In the genomic region with DNA sequence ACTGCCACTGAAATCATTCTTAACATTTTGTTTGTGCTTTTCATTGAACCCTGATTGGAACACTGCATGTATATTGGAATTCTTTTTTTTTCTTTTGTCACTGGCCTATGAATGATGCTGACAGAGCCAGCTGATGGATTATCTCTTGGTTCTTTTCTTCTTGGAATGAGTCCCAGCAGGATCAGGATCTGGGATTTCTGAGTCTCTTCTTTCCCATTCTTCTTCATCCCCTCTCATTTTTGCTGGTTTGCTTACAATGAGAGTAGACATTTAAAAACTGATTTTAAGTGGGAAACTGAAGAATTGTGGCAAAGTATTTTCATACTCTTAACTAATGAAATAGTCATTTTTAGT, we compare ENCODE assay signal across 2 cellular contexts.
TF ChIP-seq lines count a peak whose summit lies in the region.

No MANE protein-coding gene starts in this region.

TF ChIP-seq in HEK293, 187 proteins besides CTCF, POLR2A, EP300 and RAD21:
- no peak for TF ChIP-seq ZNF701 (tag by site-specific recombination; IDR thresholded peaks at IDR 0.05)
- TF ChIP-seq, protein P1, sequence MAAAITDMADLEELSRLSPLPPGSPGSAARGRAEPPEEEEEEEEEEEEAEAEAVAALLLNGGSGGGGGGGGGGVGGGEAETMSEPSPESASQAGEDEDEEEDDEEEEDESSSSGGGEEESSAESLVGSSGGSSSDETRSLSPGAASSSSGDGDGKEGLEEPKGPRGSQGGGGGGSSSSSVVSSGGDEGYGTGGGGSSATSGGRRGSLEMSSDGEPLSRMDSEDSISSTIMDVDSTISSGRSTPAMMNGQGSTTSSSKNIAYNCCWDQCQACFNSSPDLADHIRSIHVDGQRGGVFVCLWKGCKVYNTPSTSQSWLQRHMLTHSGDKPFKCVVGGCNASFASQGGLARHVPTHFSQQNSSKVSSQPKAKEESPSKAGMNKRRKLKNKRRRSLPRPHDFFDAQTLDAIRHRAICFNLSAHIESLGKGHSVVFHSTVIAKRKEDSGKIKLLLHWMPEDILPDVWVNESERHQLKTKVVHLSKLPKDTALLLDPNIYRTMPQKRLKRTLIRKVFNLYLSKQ (tag by site-specific recombination; IDR thresholded peaks at IDR 0.05; ENCODE audit: borderline replicate concordance), result no peak
- TF ChIP-seq, protein P2, sequence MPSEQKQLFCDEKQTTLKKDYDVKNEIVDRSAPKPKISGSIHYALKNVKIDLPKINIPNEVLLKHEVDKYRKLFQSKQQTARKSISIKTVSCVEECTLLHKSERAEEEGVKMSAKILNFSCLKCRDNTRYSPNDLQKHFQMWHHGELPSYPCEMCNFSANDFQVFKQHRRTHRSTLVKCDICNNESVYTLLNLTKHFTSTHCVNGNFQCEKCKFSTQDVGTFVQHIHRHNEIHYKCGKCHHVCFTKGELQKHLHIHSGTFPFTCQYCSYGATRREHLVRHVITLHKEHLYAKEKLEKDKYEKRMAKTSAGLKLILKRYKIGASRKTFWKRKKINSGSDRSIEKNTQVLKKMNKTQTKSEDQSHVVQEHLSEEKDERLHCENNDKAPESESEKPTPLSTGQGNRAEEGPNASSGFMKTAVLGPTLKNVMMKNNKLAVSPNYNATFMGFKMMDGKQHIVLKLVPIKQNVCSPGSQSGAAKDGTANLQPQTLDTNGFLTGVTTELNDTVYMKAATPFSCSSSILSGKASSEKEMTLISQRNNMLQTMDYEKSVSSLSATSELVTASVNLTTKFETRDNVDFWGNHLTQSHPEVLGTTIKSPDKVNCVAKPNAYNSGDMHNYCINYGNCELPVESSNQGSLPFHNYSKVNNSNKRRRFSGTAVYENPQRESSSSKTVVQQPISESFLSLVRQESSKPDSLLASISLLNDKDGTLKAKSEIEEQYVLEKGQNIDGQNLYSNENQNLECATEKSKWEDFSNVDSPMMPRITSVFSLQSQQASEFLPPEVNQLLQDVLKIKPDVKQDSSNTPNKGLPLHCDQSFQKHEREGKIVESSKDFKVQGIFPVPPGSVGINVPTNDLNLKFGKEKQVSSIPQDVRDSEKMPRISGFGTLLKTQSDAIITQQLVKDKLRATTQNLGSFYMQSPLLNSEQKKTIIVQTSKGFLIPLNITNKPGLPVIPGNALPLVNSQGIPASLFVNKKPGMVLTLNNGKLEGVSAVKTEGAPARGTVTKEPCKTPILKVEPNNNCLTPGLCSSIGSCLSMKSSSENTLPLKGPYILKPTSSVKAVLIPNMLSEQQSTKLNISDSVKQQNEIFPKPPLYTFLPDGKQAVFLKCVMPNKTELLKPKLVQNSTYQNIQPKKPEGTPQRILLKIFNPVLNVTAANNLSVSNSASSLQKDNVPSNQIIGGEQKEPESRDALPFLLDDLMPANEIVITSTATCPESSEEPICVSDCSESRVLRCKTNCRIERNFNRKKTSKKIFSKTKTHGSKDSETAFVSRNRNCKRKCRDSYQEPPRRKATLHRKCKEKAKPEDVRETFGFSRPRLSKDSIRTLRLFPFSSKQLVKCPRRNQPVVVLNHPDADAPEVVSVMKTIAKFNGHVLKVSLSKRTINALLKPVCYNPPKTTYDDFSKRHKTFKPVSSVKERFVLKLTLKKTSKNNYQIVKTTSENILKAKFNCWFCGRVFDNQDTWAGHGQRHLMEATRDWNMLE (tag by site-specific recombination; conservative IDR thresholded peaks at IDR 0.05; ENCODE audit: low read depth), result no peak
- no peak for TF ChIP-seq ZNF473 (tag by site-specific recombination; IDR thresholded peaks at IDR 0.05)
- TF ChIP-seq, protein P3, sequence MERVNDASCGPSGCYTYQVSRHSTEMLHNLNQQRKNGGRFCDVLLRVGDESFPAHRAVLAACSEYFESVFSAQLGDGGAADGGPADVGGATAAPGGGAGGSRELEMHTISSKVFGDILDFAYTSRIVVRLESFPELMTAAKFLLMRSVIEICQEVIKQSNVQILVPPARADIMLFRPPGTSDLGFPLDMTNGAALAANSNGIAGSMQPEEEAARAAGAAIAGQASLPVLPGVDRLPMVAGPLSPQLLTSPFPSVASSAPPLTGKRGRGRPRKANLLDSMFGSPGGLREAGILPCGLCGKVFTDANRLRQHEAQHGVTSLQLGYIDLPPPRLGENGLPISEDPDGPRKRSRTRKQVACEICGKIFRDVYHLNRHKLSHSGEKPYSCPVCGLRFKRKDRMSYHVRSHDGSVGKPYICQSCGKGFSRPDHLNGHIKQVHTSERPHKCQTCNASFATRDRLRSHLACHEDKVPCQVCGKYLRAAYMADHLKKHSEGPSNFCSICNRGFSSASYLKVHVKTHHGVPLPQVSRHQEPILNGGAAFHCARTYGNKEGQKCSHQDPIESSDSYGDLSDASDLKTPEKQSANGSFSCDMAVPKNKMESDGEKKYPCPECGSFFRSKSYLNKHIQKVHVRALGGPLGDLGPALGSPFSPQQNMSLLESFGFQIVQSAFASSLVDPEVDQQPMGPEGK (tag by site-specific recombination; IDR thresholded peaks at IDR 0.05), result no peak
- 0 out of 2 replicates have a peak, but pooled peaks have one; percentile 36 for TF ChIP-seq ZBTB17 (tag by site-specific recombination; IDR thresholded peaks at IDR 0.05)
- no peak for TF ChIP-seq ZNF529 (tag by site-specific recombination; IDR thresholded peaks at IDR 0.05; ENCODE audit: insufficient replicate concordance)
- TF ChIP-seq ZNF394 (tag by site-specific recombination; IDR thresholded peaks at IDR 0.05; ENCODE audit: borderline replicate concordance), result no peak

TF ChIP-seq in H1, 55 proteins besides CTCF, POLR2A, EP300 and RAD21:
- TF ChIP-seq EZH2 (IDR thresholded peaks at IDR 0.05; ENCODE audit: low read depth, low read length, severe bottlenecking), result no peak
- TF ChIP-seq SP4 (IDR thresholded peaks at IDR 0.05; ENCODE audit: low read length), result no peak
- TF ChIP-seq TCF12 (IDR thresholded peaks at IDR 0.05; ENCODE audit: low read depth, low read length), result no peak
- TF ChIP-seq CBX5 (IDR thresholded peaks at IDR 0.05; ENCODE audit: low read depth, low read length), result no peak
- TF ChIP-seq TBP (IDR thresholded peaks at IDR 0.05; ENCODE audit: low read depth, low read length), result no peak
- TF ChIP-seq CEBPB (IDR thresholded peaks at IDR 0.05; ENCODE audit: low read depth, low read length), result no peak
- no peak for TF ChIP-seq SP1 (IDR thresholded peaks at IDR 0.05; ENCODE audit: low read depth, low read length)
- TF ChIP-seq MAFK (IDR thresholded peaks at IDR 0.05; ENCODE audit: low read depth, low read length), result no peak
- TF ChIP-seq CREB1 (IDR thresholded peaks at IDR 0.05), result no peak
- TF ChIP-seq KDM1A (IDR thresholded peaks at IDR 0.05; ENCODE audit: borderline replicate concordance, low read length), result no peak
- TF ChIP-seq KDM4A (IDR thresholded peaks at IDR 0.05; ENCODE audit: low read depth, low read length, severe bottlenecking), result no peak
- no peak for TF ChIP-seq POU5F1 (IDR thresholded peaks at IDR 0.05; ENCODE audit: low read depth, low read length)
- TF ChIP-seq BRCA1 (IDR thresholded peaks at IDR 0.05; ENCODE audit: low read depth, low read length), result no peak
- TF ChIP-seq RXRA (IDR thresholded peaks at IDR 0.05; ENCODE audit: insufficient read depth, low read depth, low read length), result no peak
